Comparison of ENCODE assay signal across 1 cellular context in the genomic region with DNA sequence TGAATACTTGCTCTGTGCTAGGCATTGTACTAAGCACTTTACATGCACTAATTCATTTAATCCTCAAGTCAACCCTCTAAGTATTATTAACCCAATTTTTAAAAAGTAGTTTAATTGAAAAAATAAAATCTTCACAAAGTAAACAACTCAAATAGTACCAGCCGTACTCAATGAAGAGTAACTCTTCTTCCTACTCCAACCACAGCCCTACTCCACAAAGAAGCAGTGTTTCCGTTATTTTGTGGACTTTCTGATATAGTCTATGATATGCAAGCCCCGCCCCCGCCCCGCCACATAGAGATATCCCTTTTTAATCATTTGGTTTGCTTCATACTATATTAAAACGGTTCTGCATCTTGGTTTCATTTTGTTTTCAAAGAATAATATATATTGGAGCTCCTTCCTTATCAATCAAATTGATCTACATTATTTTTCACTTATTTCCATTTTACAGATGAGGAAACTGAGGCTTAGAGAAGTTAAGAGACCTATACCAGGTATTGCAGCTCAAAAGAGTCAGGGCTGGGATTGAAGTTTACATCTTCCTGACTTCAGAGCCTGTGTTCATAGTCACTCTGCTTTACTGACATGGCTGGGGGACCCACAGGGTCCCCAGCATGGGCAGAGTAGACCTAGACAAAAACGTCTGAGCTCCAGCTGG.
TF ChIP-seq lines count a peak whose summit lies in the region.

No MANE protein-coding gene starts in this region.

TF ChIP-seq in K562, 482 proteins besides CTCF, POLR2A, EP300 and RAD21 (continued from another document):
- TF ChIP-seq, protein P1, sequence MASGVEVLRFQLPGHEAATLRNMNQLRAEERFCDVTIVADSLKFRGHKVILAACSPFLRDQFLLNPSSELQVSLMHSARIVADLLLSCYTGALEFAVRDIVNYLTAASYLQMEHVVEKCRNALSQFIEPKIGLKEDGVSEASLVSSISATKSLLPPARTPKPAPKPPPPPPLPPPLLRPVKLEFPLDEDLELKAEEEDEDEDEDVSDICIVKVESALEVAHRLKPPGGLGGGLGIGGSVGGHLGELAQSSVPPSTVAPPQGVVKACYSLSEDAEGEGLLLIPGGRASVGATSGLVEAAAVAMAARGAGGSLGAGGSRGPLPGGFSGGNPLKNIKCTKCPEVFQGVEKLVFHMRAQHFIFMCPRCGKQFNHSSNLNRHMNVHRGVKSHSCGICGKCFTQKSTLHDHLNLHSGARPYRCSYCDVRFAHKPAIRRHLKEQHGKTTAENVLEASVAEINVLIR (CRISPR knock-in tag; IDR thresholded peaks at IDR 0.05), result no peak
- TF ChIP-seq ZBTB7A (IDR thresholded peaks at IDR 0.05; ENCODE audit: borderline replicate concordance, control insufficient read depth, low read depth, low read length) (no peak), RB1 (IDR thresholded peaks at IDR 0.05; ENCODE audit: low read depth) (no peak), RBM25 (IDR thresholded peaks at IDR 0.05; ENCODE audit: low read depth, low read length, severe bottlenecking) (peak; percentile 68), CBX8 (IDR thresholded peaks at IDR 0.05; ENCODE audit: borderline replicate concordance, extremely low read depth, low read depth, low read length, poor library complexity, severe bottlenecking) (no peak), JUN (IDR thresholded peaks at IDR 0.05; ENCODE audit: borderline replicate concordance, low read depth, low read length) (no peak), JUN (CRISPR knock-in tag; IDR thresholded peaks at IDR 0.05; ENCODE audit: borderline replicate concordance) (no peak), GABPB2 (CRISPR knock-in tag; conservative IDR thresholded peaks at IDR 0.05) (no peak), ARID1B (IDR thresholded peaks at IDR 0.05) (no peak), CBX2 (IDR thresholded peaks at IDR 0.05; ENCODE audit: insufficient read depth, low read length, poor library complexity, severe bottlenecking) (no peak), YY1 (IDR thresholded peaks at IDR 0.05; ENCODE audit: borderline replicate concordance in 1 of 3, control insufficient read depth in 1 of 3, extremely low read depth in 1 of 3, insufficient read depth in 3 of 3, insufficient read length in 1 of 3, insufficient replicate concordance in 2 of 3, low read depth in 1 of 3, low read length in 2 of 3) (no peak), CC2D1A (IDR thresholded peaks at IDR 0.05) (no peak), SPI1 (IDR thresholded peaks at IDR 0.05; ENCODE audit: borderline replicate concordance, low read depth, low read length) (no peak), ZBED1 (IDR thresholded peaks at IDR 0.05) (no peak), FOXK1 (CRISPR knock-in tag; IDR thresholded peaks at IDR 0.05; ENCODE audit: borderline replicate concordance) (no peak), POU5F1 (IDR thresholded peaks at IDR 0.05; ENCODE audit: borderline replicate concordance, low read depth, low read length, partially characterized antibody) (no peak), HNRNPL (IDR thresholded peaks at IDR 0.05; ENCODE audit: low read depth, low read length) (no peak), BCOR (IDR thresholded peaks at IDR 0.05) (peak; percentile 60; the same call in 1 of the 2 replicates)
- TF ChIP-seq, protein P2, sequence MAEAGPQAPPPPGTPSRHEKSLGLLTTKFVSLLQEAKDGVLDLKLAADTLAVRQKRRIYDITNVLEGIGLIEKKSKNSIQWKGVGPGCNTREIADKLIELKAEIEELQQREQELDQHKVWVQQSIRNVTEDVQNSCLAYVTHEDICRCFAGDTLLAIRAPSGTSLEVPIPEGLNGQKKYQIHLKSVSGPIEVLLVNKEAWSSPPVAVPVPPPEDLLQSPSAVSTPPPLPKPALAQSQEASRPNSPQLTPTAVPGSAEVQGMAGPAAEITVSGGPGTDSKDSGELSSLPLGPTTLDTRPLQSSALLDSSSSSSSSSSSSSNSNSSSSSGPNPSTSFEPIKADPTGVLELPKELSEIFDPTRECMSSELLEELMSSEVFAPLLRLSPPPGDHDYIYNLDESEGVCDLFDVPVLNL (CRISPR knock-in tag; IDR thresholded peaks at IDR 0.05; ENCODE audit: low read depth), result no peak
- TF ChIP-seq, protein P3, sequence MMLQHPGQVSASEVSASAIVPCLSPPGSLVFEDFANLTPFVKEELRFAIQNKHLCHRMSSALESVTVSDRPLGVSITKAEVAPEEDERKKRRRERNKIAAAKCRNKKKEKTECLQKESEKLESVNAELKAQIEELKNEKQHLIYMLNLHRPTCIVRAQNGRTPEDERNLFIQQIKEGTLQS (IDR thresholded peaks at IDR 0.05), result no peak
- TF ChIP-seq, protein P3 (CRISPR knock-in tag; conservative IDR thresholded peaks at IDR 0.05), result no peak
- TF ChIP-seq, protein P4, sequence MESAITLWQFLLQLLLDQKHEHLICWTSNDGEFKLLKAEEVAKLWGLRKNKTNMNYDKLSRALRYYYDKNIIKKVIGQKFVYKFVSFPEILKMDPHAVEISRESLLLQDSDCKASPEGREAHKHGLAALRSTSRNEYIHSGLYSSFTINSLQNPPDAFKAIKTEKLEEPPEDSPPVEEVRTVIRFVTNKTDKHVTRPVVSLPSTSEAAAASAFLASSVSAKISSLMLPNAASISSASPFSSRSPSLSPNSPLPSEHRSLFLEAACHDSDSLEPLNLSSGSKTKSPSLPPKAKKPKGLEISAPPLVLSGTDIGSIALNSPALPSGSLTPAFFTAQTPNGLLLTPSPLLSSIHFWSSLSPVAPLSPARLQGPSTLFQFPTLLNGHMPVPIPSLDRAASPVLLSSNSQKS (CRISPR knock-in tag; IDR thresholded peaks at IDR 0.05), result no peak
